ENCODE assay signal across 8 cellular contexts in the genomic region with DNA sequence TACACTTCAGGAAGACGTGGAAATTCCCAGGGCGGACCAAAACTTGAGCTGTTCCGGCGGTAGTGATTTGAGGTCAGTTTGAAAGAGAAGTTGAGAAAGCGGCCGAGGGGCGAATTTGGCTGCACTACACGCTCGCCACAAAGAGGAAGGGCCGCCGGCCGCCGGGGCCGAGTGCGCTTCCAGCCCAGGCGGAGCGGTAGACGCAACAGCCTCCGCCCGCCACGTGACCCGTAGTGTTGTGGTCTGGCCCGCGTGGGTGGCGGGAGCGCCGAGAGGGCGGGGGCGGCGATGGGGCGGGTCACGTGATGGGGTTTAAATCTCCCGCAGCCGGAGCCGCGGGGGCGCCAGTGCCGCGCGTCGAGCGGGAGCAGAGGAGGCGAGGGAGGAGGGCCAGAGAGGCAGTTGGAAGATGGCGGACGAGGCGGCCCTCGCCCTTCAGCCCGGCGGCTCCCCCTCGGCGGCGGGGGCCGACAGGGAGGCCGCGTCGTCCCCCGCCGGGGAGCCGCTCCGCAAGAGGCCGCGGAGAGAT. TPM values are rescaled to one million over a fixed set of nuclear protein-coding genes. Genes with fewer than 3 reads are reported as not detected.
A peak's percentile ranks its signal among the peaks of the same experiment; 100 is the strongest.
DNase-seq lines count a peak whose midpoint lies in the region; ATAC-seq, FAIRE-seq and TF ChIP-seq lines count a peak whose summit lies in the region.

A gene (plus strand): TSS at position 344 of the 529 bp plus-strand sequence. CDS start 66 bp downstream, at position 410.

- H3K9me3 Mint-ChIP-seq in T-helper 2 cell treated with Interferon-gamma antibody and Interleukin-4, amounts not matched to agents 5 μg/mL and 100 μg/mL, for 36 hours = no peaks in the 10 kb centered on the region

- peak; percentile 89 for FAIRE-seq in GM18507 (lab: Jason Lieb, UNC)

- ATAC-seq in HG02970 (IDR thresholded peaks at IDR 0.05; ENCODE audit: low FRiP score, unreplicated experiment) (peak; percentile 81), right cardiac atrium (peak; percentile 98)

- TF ChIP-seq CTCF in ascending aorta (IDR thresholded peaks at IDR 0.05) = peak in 1 of 3 experiments; percentile 25
- peak in 2 of 4 experiments; percentile 7 to 15 for TF ChIP-seq CTCF in uterus (IDR thresholded peaks at IDR 0.05)

- peaks cover 0 to 14% of the 10 kb centered on the region in 2 donors for H3K4me1 ChIP-seq in ascending aorta
- peaks cover 4% of the 10 kb centered on the region for H3K4me1 ChIP-seq in right cardiac atrium (ENCODE audit: control insufficient read depth, insufficient read depth, low read length)
- peaks cover 0 to 9% of the 10 kb centered on the region in 2 donors for H3K4me1 ChIP-seq in uterus

- H3K4me1 Mint-ChIP-seq in T-helper 2 cell treated with Interferon-gamma antibody and Interleukin-4, amounts not matched to agents 5 μg/mL and 100 μg/mL, for 36 hours (ENCODE audit: low read depth) = peaks cover 27% of the 10 kb centered on the region

- no peaks in the 10 kb centered on the region for H3K9me3 ChIP-seq in ascending aorta
- no peaks in the 10 kb centered on the region for H3K9me3 ChIP-seq in right cardiac atrium (ENCODE audit: control insufficient read depth, low read length)
- H3K9me3 ChIP-seq in uterus = no peaks in the 10 kb centered on the region

- H3K4me3 ChIP-seq in ascending aorta (peak within 1 kb of the TSS; percentile 82 to 85), right cardiac atrium (ENCODE audit: low read length) (peak within 1 kb of the TSS; percentile 86), uterus (peak within 1 kb of the TSS; percentile 61 to 80)

- TF ChIP-seq POLR2A in uterus (IDR thresholded peaks at IDR 0.05) = peak; percentile 76 to 98

- H3K27me3 ChIP-seq in ascending aorta (no peaks in the 10 kb centered on the region), right cardiac atrium (ENCODE audit: control insufficient read depth, insufficient read depth) (no peaks in the 10 kb centered on the region), uterus (no peaks in the 10 kb centered on the region)

- peak within 1 kb of the TSS; percentile 91 to 94 for H3K27ac ChIP-seq in ascending aorta
- peak within 1 kb of the TSS; percentile 95 for H3K27ac ChIP-seq in right cardiac atrium (ENCODE audit: low read length)
- peak within 1 kb of the TSS; percentile 90 to 98 for H3K27ac ChIP-seq in uterus

- H3K36me3 ChIP-seq in ascending aorta = peaks cover 14 to 22% of the 10 kb centered on the region in 2 donors
- no peaks in the 10 kb centered on the region for H3K36me3 ChIP-seq in uterus

- peaks cover 3% of the 10 kb centered on the region for H3K27me3 Mint-ChIP-seq in T-helper 2 cell treated with Interferon-gamma antibody and Interleukin-4, amounts not matched to agents 5 μg/mL and 100 μg/mL, for 36 hours (ENCODE audit: low read depth)

- H3K27ac Mint-ChIP-seq in T-helper 2 cell treated with Interferon-gamma antibody and Interleukin-4, amounts not matched to agents 5 μg/mL and 100 μg/mL, for 36 hours = peak within 1 kb of the TSS; percentile 95

- peaks cover 28% of the 10 kb centered on the region for H3K36me3 Mint-ChIP-seq in T-helper 2 cell treated with Interferon-gamma antibody and Interleukin-4, amounts not matched to agents 5 μg/mL and 100 μg/mL, for 36 hours (ENCODE audit: low read depth)

- intact Hi-C loops in ascending aorta (cut with DNase I) (loop anchor here (1.0 to 10.0 kb wide), 7 partner anchors 35 to 640 kb away; a partner anchor contains a TSS), right cardiac atrium (cut with DNase I) (no loop called here), uterus (cut with DNase I; ENCODE audit: low total_unique reads) (no loop called here)

- DNase-seq in GM18507 (ENCODE audit: extremely low spot score, insufficient read length, low read depth) (peak; percentile 91), NCI-H187 treated with DMSO at 0.1 percent for 48 hours (lab: John Stamatoyannopoulos, UW) (peak; percentile 22), ascending aorta (ENCODE audit: low spot score in 2 of 2) (peak; percentile 85 to 98), right cardiac atrium (peak; percentile 98 to 99 (median 99)), putamen (ENCODE audit: low spot score) (peak; percentile 96), uterus (peak; percentile 96 to 97)
- peak; percentile 92 for DNase-seq in T-helper 2 cell treated with Interferon-gamma antibody and Interleukin-4, amounts not matched to agents 5 μg/mL and 100 μg/mL, for 36 hours (ENCODE audit: low spot score)

- H3K4me3 Mint-ChIP-seq in T-helper 2 cell treated with Interferon-gamma antibody and Interleukin-4, amounts not matched to agents 5 μg/mL and 100 μg/mL, for 36 hours = peak within 1 kb of the TSS; percentile 94

- WGBS in right cardiac atrium = under 1% methylated on average over 62 of the region's 62 CpGs

RNA-seq across cellular contexts. Expression of the gene that starts here (rescaled TPM):
- 7.6 TPM for total RNA-seq in ascending aorta
- total RNA-seq in right cardiac atrium = 10 to 100 TPM; 16.0 to 18.7 (median 17.5) TPM
- 9.3 TPM for polyA plus RNA-seq in right cardiac atrium
- total RNA-seq in uterus = 10 to 100 TPM in 3 of 4 donors, 1 to 10 TPM in 1; 9.5 to 47.7 (median 37.1) TPM

Comparison
In these comparisons a context has a peak if more than half of its experiments do, and no peak if none do; other contexts are left out.
1. Peak in every context shown above with its lines: DNase-seq, ATAC-seq, H3K4me3 ChIP-seq and H3K27ac ChIP-seq.
2. DNase-seq: peak in every context shown above with its lines; median percentile 99 in right cardiac atrium; 96 in uterus; 96 in putamen; 92 in T-helper 2 cell treated with Interferon-gamma antibody and Interleukin-4, amounts not matched to agents 5 μg/mL and 100 μg/mL, for 36 hours; 92 in ascending aorta; 91 in GM18507; 22 in NCI-H187 treated with DMSO at 0.1 percent for 48 hours.